Comparison of ENCODE assay signal across 1 cellular context in the genomic region with DNA sequence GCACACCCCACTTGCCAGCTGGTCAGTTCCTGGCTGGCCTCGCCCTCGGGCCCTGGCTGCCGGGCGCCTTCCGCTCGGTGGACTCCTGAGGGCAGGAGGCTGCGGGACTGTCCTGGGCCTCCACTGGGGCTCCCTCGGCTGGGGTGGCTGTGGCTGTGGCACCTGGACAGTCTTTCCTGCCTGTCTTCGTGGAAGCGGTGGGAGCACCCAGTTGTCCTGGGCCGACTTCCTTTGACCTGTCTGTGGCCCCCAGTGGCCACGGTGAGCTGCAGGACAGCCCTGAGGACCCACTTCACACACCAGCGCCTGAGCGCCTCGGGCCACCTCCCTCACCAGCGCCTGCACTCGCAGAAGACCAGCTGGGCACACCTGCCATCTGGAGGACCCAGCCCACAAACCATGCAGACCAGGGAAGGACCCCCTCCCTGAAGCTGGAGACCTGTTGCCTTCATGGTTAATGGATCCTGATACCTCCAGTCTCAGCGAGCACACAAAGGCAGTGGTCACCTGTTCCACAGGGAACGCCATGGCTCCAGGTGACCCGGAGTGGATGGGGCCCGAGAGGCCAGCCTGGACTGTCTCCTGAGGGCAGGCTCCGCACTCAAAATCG.
TF ChIP-seq lines count a peak whose summit lies in the region.

No MANE protein-coding gene starts in this region.

TF ChIP-seq in HEK293T, 16 proteins besides CTCF, POLR2A, EP300 and RAD21 (continued from another document):
- TF ChIP-seq FOXK2 (IDR thresholded peaks at IDR 0.05) (no peak), FOXA1 (IDR thresholded peaks at IDR 0.05) (no peak), NFRKB (IDR thresholded peaks at IDR 0.05) (no peak), ELF4 (IDR thresholded peaks at IDR 0.05) (no peak)
